ENCODE assay signal across 22 cellular contexts in the genomic region with DNA sequence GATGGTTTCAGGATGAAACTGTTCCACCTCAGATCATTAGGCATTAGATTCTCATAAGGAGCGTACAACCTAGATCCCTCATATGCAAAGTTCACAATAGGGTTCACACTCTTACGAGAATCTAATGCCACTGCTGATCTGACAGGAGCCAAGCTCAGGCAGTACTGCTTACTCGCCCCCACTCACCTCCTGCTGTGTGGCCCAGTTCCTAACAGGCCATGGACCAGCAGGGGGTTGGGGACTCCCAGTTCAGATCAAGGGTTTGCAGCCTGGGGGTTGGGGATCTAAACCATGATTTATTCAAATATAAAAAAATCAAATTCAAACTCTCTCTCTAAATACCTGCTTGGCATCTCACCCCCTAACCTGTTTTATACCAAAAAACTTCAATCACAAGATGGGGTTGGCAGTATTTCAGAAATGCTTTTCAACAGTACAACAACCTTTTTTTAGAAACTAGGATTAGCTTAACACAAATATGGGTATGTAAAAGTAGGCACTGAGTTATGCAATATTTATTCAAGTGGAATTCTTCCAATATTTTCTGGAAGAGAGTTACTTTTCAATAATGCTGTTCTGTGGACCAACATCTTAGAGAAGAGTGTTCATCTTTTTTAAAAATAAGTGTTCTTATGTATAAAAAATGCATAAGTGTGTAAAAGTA. TPM values are rescaled to one million over a fixed set of nuclear protein-coding genes. Genes with fewer than 3 reads are reported as not detected.
DNase-seq lines count a peak whose midpoint lies in the region; ATAC-seq and TF ChIP-seq lines count a peak whose summit lies in the region.
"Had no signal": no experiment of that assay in that cellular context is flagged by ENCODE, and none has a peak within 500 bp of the region (broad histone marks: within the 10 kb centered on the region; RNA-seq: fewer than 3 reads in every experiment).

No MANE protein-coding gene starts in this region.

- no peaks in the 10 kb centered on the region for H3K27me3 ChIP-seq in mesenchymal stem cell (ENCODE audit: control insufficient read depth in 1 of 2, insufficient read depth in 1 of 2, low read length in 2 of 2)
- H3K27me3 ChIP-seq: brain microvascular endothelial cell, tibial nerve had no signal

- H3K4ac ChIP-seq in mesenchymal stem cell (ENCODE audit: low read depth in 1 of 2, low read length in 2 of 2): no peak overlapping the region

- H4K8ac ChIP-seq in mesenchymal stem cell (ENCODE audit: low read length): no peak overlapping the region

- H3K9ac ChIP-seq in mesenchymal stem cell (ENCODE audit: low read length): no peak overlapping the region

- H3K4me3 Mint-ChIP-seq in activated CD8-positive, alpha-beta memory T cell treated with anti-CD3 and anti-CD28 coated beads, Interleukin-2, amount 10 ng/mL, durations not matched to agents 7 days and 5 days: no peak overlapping the region
- H3K4me3 Mint-ChIP-seq: neural crest cell had no signal

- no peak overlapping the region for H2BK15ac ChIP-seq in mesenchymal stem cell (ENCODE audit: low read depth, poor library complexity, severe bottlenecking)

- peak overlapping the region in 1 of 2 experiments; percentile 81 for H3K18ac ChIP-seq in mesenchymal stem cell (ENCODE audit: low read depth in 1 of 2, low read length in 2 of 2)

- CTCF ChIA-PET in activated CD8-positive, alpha-beta memory T cell treated with anti-CD3 and anti-CD28 coated beads, Interleukin-2, amount 10 ng/mL, durations not matched to agents 7 days and 5 days (lab: Charles Lee): no interaction called here

- H3K36me3 Mint-ChIP-seq in activated CD8-positive, alpha-beta memory T cell treated with anti-CD3 and anti-CD28 coated beads, Interleukin-2, amount 10 ng/mL, durations not matched to agents 7 days and 5 days: peaks cover 27% of the 10 kb centered on the region

- no peak overlapping the region for H3K14ac ChIP-seq in mesenchymal stem cell (ENCODE audit: low read length in 2 of 2)

- no peak overlapping the region for H3K27ac ChIP-seq in mesenchymal stem cell (ENCODE audit: low read length, poor library complexity, severe bottlenecking)
- H3K27ac ChIP-seq: brain microvascular endothelial cell, HL-60, tibial nerve had no signal

- H3K4me1 ChIP-seq in mesenchymal stem cell (ENCODE audit: control insufficient read depth, insufficient read depth, low read depth, low read length): peaks cover 2% of the 10 kb centered on the region
- H3K4me1 ChIP-seq: tibial nerve had no signal

- no peaks in the 10 kb centered on the region for H3K4me1 Mint-ChIP-seq in activated CD8-positive, alpha-beta memory T cell treated with anti-CD3 and anti-CD28 coated beads, Interleukin-2, amount 10 ng/mL, durations not matched to agents 7 days and 5 days
- H3K4me1 Mint-ChIP-seq: neural crest cell had no signal

- peaks cover 2% of the 10 kb centered on the region for H3K79me1 ChIP-seq in mesenchymal stem cell (replicated peaks; ENCODE audit: low read length, poor library complexity, severe bottlenecking)

- no peaks in the 10 kb centered on the region for H3K27me3 Mint-ChIP-seq in activated CD8-positive, alpha-beta memory T cell treated with anti-CD3 and anti-CD28 coated beads, Interleukin-2, amount 10 ng/mL, durations not matched to agents 7 days and 5 days

- H3K4me3 ChIP-seq in choroid plexus epithelial cell (ENCODE audit: low read depth, low read length) (no peak overlapping the region), mesenchymal stem cell (ENCODE audit: insufficient read depth in 1 of 2, low read depth in 1 of 2, low read length in 2 of 2) (no peak overlapping the region)
- H3K4me3 ChIP-seq: tibial nerve had no signal

- WGBS in mesenchymal stem cell: 93% methylated on average over 2 of the region's 3 CpGs

- H2BK120ac ChIP-seq in mesenchymal stem cell (ENCODE audit: low read depth, low read length): no peak overlapping the region

- no peak overlapping the region for H4K91ac ChIP-seq in mesenchymal stem cell (ENCODE audit: low read length)

- no peak for DNase-seq in left ventricle myocardium superior
- no peak for DNase-seq in Right ventricle myocardium inferior (ENCODE audit: missing footprints)
- DNase-seq in choroid plexus epithelial cell (ENCODE audit: low read depth): peak; percentile 70
- DNase-seq in mesenchymal stem cell: peak; percentile 6
- no peak for DNase-seq in germinal center (ENCODE audit: low spot score)
- no peak for DNase-seq in activated CD4-positive, alpha-beta T cell treated with anti-CD3 and anti-CD28 coated beads for 1 hour
- no peak for DNase-seq in AML-193 (lab: John Stamatoyannopoulos, UW)
- no peak for DNase-seq in activated CD8-positive, alpha-beta memory T cell treated with anti-CD3 and anti-CD28 coated beads, Interleukin-2, amount 10 ng/mL, durations not matched to agents 7 days and 5 days
- DNase-seq: ACHN; activated CD8-positive, alpha-beta memory T cell treated with anti-CD3 and anti-CD28 coated beads, Interleukin-2, amount 50 U/mL, for 4 hours; activated naive CD4-positive, alpha-beta T cell; brain microvascular endothelial cell; COR-L47; effector CD4-positive, alpha-beta T cell; foreskin melanocyte; KBM-7; NCI-H1417 treated with DMSO at 0.1 percent for 48 hours; SIG-M5; stimulated activated CD4-positive, alpha-beta T cell treated with anti-CD3 and anti-CD28 coated beads, Interleukin-4, amount 100 ng/mL, for 24 hours had no signal

- H3K9me3 ChIP-seq in mesenchymal stem cell (ENCODE audit: control insufficient read depth, low read length): no peaks in the 10 kb centered on the region

- no peak overlapping the region for H2BK5ac ChIP-seq in mesenchymal stem cell (ENCODE audit: low read depth, low read length, poor library complexity, severe bottlenecking)

- no peak overlapping the region for H3K23ac ChIP-seq in mesenchymal stem cell (ENCODE audit: low read length in 2 of 2)

- no peak overlapping the region for H2AK5ac ChIP-seq in mesenchymal stem cell (ENCODE audit: low read length, severe bottlenecking)

- no peak overlapping the region for H3K27ac Mint-ChIP-seq in activated CD8-positive, alpha-beta memory T cell treated with anti-CD3 and anti-CD28 coated beads, Interleukin-2, amount 10 ng/mL, durations not matched to agents 7 days and 5 days

- H3K4me2 ChIP-seq in mesenchymal stem cell (ENCODE audit: low read length, poor library complexity, severe bottlenecking): no peak overlapping the region

- H3K9me3 Mint-ChIP-seq in activated CD8-positive, alpha-beta memory T cell treated with anti-CD3 and anti-CD28 coated beads, Interleukin-2, amount 10 ng/mL, durations not matched to agents 7 days and 5 days (ENCODE audit: low read depth): peaks cover 3% of the 10 kb centered on the region

- no peak for TF ChIP-seq CTCF in choroid plexus epithelial cell (conservative IDR thresholded peaks at IDR 0.05; ENCODE audit: low read depth, low read length)

- no peak overlapping the region for H2BK12ac ChIP-seq in mesenchymal stem cell (ENCODE audit: low read length in 2 of 2)

- H3K36me3 ChIP-seq in mesenchymal stem cell (ENCODE audit: control insufficient read depth in 1 of 2, insufficient read depth in 2 of 2, low read depth in 1 of 2, low read length in 2 of 2): peaks cover 0 to 30% of the 10 kb centered on the region in 2 experiments
- H3K36me3 ChIP-seq: brain microvascular endothelial cell had no signal

- intact Hi-C loops in left ventricle myocardium superior (cut with micrococcal nuclease): no loop called here
- intact Hi-C loops in Right ventricle myocardium inferior (cut with DNase I): no loop called here

- ATAC-seq in left ventricle myocardium superior (peak; percentile 60), Right ventricle myocardium inferior (no peak)
- no peak for ATAC-seq in activated CD8-positive, alpha-beta memory T cell treated with anti-CD3 and anti-CD28 coated beads, Interleukin-2, amount 10 ng/mL, durations not matched to agents 7 days and 5 days

- no peak overlapping the region for H2AFZ ChIP-seq in mesenchymal stem cell (ENCODE audit: low read depth, low read length)

RNA-seq across cellular contexts. Expression of a gene that starts 30.1 kb away (rescaled TPM):
- total RNA-seq in left ventricle myocardium superior: 11.0 TPM
- total RNA-seq in Right ventricle myocardium inferior: 10.7 TPM
- 9.4 TPM for polyA plus RNA-seq in mesenchymal stem cell (2013, experiment 1 of 2)
- polyA plus RNA-seq in mesenchymal stem cell (2013, experiment 2 of 2): 8.6 TPM
- 10 to 100 TPM; 13.7 to 16.3 TPM for total RNA-seq in activated CD8-positive, alpha-beta memory T cell treated with anti-CD3 and anti-CD28 coated beads, Interleukin-2, amount 10 ng/mL, durations not matched to agents 7 days and 5 days

Comparison
In these comparisons a context has a peak if more than half of its experiments do, and no peak if none do; other contexts are left out.
1. DNase-seq: peak in choroid plexus epithelial cell (single experiment) and mesenchymal stem cell (single experiment); none in left ventricle myocardium superior (single experiment), Right ventricle myocardium inferior (single experiment), germinal center (single experiment), activated CD4-positive, alpha-beta T cell treated with anti-CD3 and anti-CD28 coated beads for 1 hour (single experiment), AML-193 (0 of 2) and activated CD8-positive, alpha-beta memory T cell treated with anti-CD3 and anti-CD28 coated beads, Interleukin-2, amount 10 ng/mL, durations not matched to agents 7 days and 5 days (single experiment).